In genomic region chr19:6765738-6766356, GRCh38 we compare ENCODE assay signal across 8 cellular contexts.
DNase-seq lines count a peak whose midpoint lies in the region; ATAC-seq and TF ChIP-seq lines count a peak whose summit lies in the region.

No MANE protein-coding gene starts in this region.

- peaks cover 32% of the 10 kb centered on the region for H3K4me1 ChIP-seq in DOHH2 (ENCODE audit: control insufficient read depth, low read length)

- H3K27me3 Mint-ChIP-seq in nephron (ENCODE audit: low read depth) = peaks cover 54% of the 10 kb centered on the region

- H3K9me3 ChIP-seq in DOHH2 (ENCODE audit: control insufficient read depth, insufficient read depth, low read length) = peaks cover 4% of the 10 kb centered on the region; the same call in 1 of the 2 replicates

- TF ChIP-seq CTCF in DOHH2 (IDR thresholded peaks at IDR 0.05; ENCODE audit: low read depth, low read length, poor library complexity, severe bottlenecking) (no peak), nephron (IDR thresholded peaks at IDR 0.05; ENCODE audit: unreplicated experiment in 3 of 3) (no peak)

- H3K9me2 ChIP-seq in DOHH2 (replicated peaks; ENCODE audit: control insufficient read depth, low read length) = no peaks in the 10 kb centered on the region

- H3K9me3 Mint-ChIP-seq in nephron = no peaks in the 10 kb centered on the region

- no peaks in the 10 kb centered on the region for H3K36me3 Mint-ChIP-seq in nephron (ENCODE audit: low read depth)

- peaks cover 11% of the 10 kb centered on the region for H3K4me1 Mint-ChIP-seq in nephron

- H3K4me3 Mint-ChIP-seq in nephron = peak overlapping the region; percentile 72 to 76 (median 74)

- peak overlapping the region; percentile 78 for H3K4me3 ChIP-seq in DOHH2 (ENCODE audit: low read length)

- peak overlapping the region; percentile 75 for H3K4me2 ChIP-seq in DOHH2 (ENCODE audit: low read length)

- H4K20me1 ChIP-seq in DOHH2 (ENCODE audit: control insufficient read depth, insufficient read depth, low read depth, low read length) = no peaks in the 10 kb centered on the region

- DNase-seq in NCI-H226 (peak; percentile 51), NCI-H82 (lab: John Stamatoyannopoulos, UW) (no peak), NCI-H69 (lab: John Stamatoyannopoulos, UW) (no peak)
- DNase-seq in effector CD4-positive, alpha-beta T cell = peak; percentile 20
- DNase-seq in stimulated activated CD4-positive, alpha-beta T cell treated with anti-CD3 and anti-CD28 coated beads, Interleukin-4, amount 100 ng/mL, for 24 hours = no peak

- H3K27me3 ChIP-seq in DOHH2 (ENCODE audit: control insufficient read depth, low read length) = no peaks in the 10 kb centered on the region

- H3K27ac ChIP-seq in DOHH2 (ENCODE audit: low read depth, low read length) = no peak overlapping the region

- H3F3A ChIP-seq in DOHH2 (ENCODE audit: control insufficient read depth, insufficient read depth) = peaks cover 6% of the 10 kb centered on the region

- ATAC-seq in GM18867 (IDR thresholded peaks at IDR 0.05; ENCODE audit: unreplicated experiment) = no peak

- H3K36me3 ChIP-seq in DOHH2 (ENCODE audit: control insufficient read depth, low read length) = peaks cover 4% of the 10 kb centered on the region

- peak overlapping the region in 2 of 3 experiments; percentile 6 to 69 for H3K27ac Mint-ChIP-seq in nephron

- H3K79me2 ChIP-seq in DOHH2 (ENCODE audit: control insufficient read depth, low read length) = peaks cover 7% of the 10 kb centered on the region; the same call in 1 of the 2 replicates

Comparison
In these comparisons a context has a peak if more than half of its experiments do, and no peak if none do; other contexts are left out.
1. DNase-seq: peak in NCI-H226 (single experiment) and effector CD4-positive, alpha-beta T cell (single experiment); none in NCI-H82 (single experiment), stimulated activated CD4-positive, alpha-beta T cell treated with anti-CD3 and anti-CD28 coated beads, Interleukin-4, amount 100 ng/mL, for 24 hours (single experiment) and NCI-H69 (single experiment).